ENCODE assay signal across 1 cellular context in genomic region chr3:135975053-135975452, GRCh38.
TF ChIP-seq lines count a peak whose summit lies in the region.

No MANE protein-coding gene starts in this region.

TF ChIP-seq in IMR-90, 13 proteins besides CTCF, POLR2A, EP300 and RAD21:
- TF ChIP-seq CHD1 (IDR thresholded peaks at IDR 0.05; ENCODE audit: low read depth, low read length) (no peak), NFE2L2 (IDR thresholded peaks at IDR 0.05; ENCODE audit: low read depth, low read length) (no peak), RFX5 (IDR thresholded peaks at IDR 0.05; ENCODE audit: low read depth, low read length) (no peak)
